Comparison of ENCODE assay signal across 17 cellular contexts in genomic region chr2:55159752-55160151, GRCh38.
DNase-seq lines count a peak whose midpoint lies in the region; ATAC-seq, FAIRE-seq and TF ChIP-seq lines count a peak whose summit lies in the region.
"Had no signal": no experiment of that assay in that cellular context is flagged by ENCODE, and none has a peak within 500 bp of the region (broad histone marks: within the 10 kb centered on the region; RNA-seq: fewer than 3 reads in every experiment).

No MANE protein-coding gene starts in this region.

- H3K36me3 ChIP-seq in body of pancreas (replicated peaks in 1 of 2; ENCODE audit: insufficient read depth in 1 of 2, low read depth in 2 of 2) (no peaks in the 10 kb centered on the region), pancreas (no peaks in the 10 kb centered on the region)

- TF ChIP-seq CTCF in body of pancreas (IDR thresholded peaks at IDR 0.05) (no peak), pancreas (IDR thresholded peaks at IDR 0.05) (no peak)

- H3K27me3 ChIP-seq in body of pancreas (no peaks in the 10 kb centered on the region), pancreas (no peaks in the 10 kb centered on the region)

- ATAC-seq in body of pancreas (no peak), pancreas (no peak), HG03175 (IDR thresholded peaks at IDR 0.05; ENCODE audit: unreplicated experiment) (no peak), esophagus mucosa (no peak)

- WGBS in body of pancreas, 2 donors, result 61 to 62% methylated on average over 2 of the region's 2 CpGs
- 53 to 68% methylated on average over 2 of the region's 2 CpGs for WGBS in pancreas, 2 donors

- H3K4me3 ChIP-seq in body of pancreas (no peak overlapping the region), pancreas (no peak overlapping the region)
- H3K4me3 ChIP-seq: GM23248 had no signal

- peaks cover 99% of the 10 kb centered on the region for H3K4me1 ChIP-seq in body of pancreas
- peaks cover 81 to 90% (median 85%) of the 10 kb centered on the region in 3 donors for H3K4me1 ChIP-seq in pancreas

- H3K9me3 ChIP-seq in body of pancreas (no peaks in the 10 kb centered on the region), pancreas (no peaks in the 10 kb centered on the region)

- intact Hi-C loops in body of pancreas (cut with DNase I), result loop anchor here (10.0 kb wide), 1 partner anchor 135 kb away; no protein-coding TSS in a partner anchor
- intact Hi-C loops in pancreas (cut with DNase I), result loop anchor here in 2 of 3 donors (10.0 kb wide), 2 partner anchors 115 to 255 kb away; no protein-coding TSS in a partner anchor

- H3K27ac ChIP-seq in body of pancreas (peak overlapping the region; percentile 74 to 86 (median 79)), pancreas (peak overlapping the region in 3 of 4 donors; percentile 48 to 86 (median 81))
- H3K27ac ChIP-seq: 22Rv1, GM23248 had no signal

- no peak for TF ChIP-seq POLR2A in body of pancreas (IDR thresholded peaks at IDR 0.05)

- no peak for FAIRE-seq in pancreas (lab: Jason Lieb, UNC)
- FAIRE-seq: GM18507, HTR-8/SVneo had no signal

- peak; percentile 40 for DNase-seq in DMS53 (lab: John Stamatoyannopoulos, UW)
- DNase-seq in DMS53 treated with DMSO at 0.1 percent for 48 hours (lab: John Stamatoyannopoulos, UW; ENCODE audit: unreplicated experiment), result no peak
- DNase-seq in body of pancreas, result no peak
- DNase-seq in pancreas, result no peak
- DNase-seq in activated CD8-positive, alpha-beta memory T cell treated with anti-CD3 and anti-CD28 coated beads, Interleukin-2, amount 50 U/mL, for 4 hours, result no peak
- no peak for DNase-seq in NCI-H1092 (lab: John Stamatoyannopoulos, UW)
- DNase-seq: GM23248; H7; NCI-H1105 treated with DMSO at 0.1 percent for 48 hours; NCI-H1930; NCI-H446 treated with DMSO at 0.1 percent for 48 hours; NK-92 treated with Interleukin-12 subunit alpha and Interleukin-12 subunit beta, amount 100 ng/mL, for 24 hours had no signal
